ENCODE assay signal across 8 cellular contexts in the genomic region with DNA sequence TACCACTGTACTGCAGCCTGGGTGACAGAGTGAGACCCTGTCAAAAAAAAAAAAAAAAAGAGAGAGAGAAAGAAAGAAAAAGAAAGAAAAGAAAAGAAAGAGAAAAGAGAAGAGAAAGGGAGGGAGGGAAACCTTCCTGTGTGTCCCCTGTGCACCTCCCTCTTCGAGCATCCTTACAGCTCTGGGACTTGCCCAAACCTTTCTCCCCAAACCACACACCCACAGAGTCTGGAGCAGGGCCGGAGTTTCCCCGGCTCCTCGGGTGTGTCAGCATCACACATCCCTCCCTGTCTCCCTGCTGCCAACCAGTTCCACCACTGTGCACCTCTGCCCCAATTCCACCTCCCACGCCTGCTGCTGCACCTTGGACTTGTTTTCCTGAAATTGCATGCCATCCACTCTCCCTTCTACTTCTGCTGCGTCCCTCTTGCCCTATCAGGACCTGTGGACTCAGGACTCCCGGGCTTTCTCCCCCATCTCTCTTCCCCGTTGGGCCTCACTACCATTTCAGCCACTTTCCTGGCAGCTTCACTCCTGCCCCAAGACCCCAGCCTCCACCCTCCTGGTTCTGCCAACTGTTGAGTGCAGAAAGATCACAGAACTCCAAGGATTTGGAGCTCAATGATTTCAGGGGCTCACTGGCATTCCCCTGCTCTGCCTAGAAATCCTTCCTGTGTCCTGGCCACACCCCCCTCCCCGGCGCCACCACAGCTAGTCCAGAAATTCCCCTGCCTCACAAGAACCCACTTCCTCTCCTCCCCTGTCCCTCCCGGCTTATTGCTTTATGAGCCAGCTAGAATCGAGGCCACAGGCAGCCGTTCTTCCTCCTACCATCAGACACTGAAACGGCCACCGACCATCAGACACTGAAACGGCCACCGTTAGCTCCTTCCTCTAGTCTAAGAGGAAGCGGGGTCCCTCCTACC. TPM values are rescaled to one million over a fixed set of nuclear protein-coding genes. Genes with fewer than 3 reads are reported as not detected.
DNase-seq lines count a peak whose midpoint lies in the region; ATAC-seq and TF ChIP-seq lines count a peak whose summit lies in the region.

No MANE protein-coding gene starts in this region.

- TF ChIP-seq RAD21 in SK-N-SH (IDR thresholded peaks at IDR 0.05; ENCODE audit: low read length): no peak

- H3K9me3 ChIP-seq in SK-N-SH: no peaks in the 10 kb centered on the region
- no peaks in the 10 kb centered on the region for H3K9me3 ChIP-seq in naive thymus-derived CD4-positive, alpha-beta T cell (ENCODE audit: control insufficient read depth in 2 of 3, low read length in 3 of 3)

- H3K4me1 Mint-ChIP-seq in activated CD8-positive, alpha-beta memory T cell treated with anti-CD3 and anti-CD28 coated beads, Interleukin-2, amount 10 ng/mL, durations not matched to agents 7 days and 5 days: peaks cover 14% of the 10 kb centered on the region
- H3K4me1 Mint-ChIP-seq in dendritic cell treated with granulocyte-macrophage colony-stimulating factor and Interleukin-4, amounts not matched to agents 40 ng/mL and 50 ng/mL, for 4 days (ENCODE audit: low read depth): peaks cover 31% of the 10 kb centered on the region
- peaks cover 14 to 24% (median 14%) of the 10 kb centered on the region in 7 donors for H3K4me1 Mint-ChIP-seq in naive thymus-derived CD4-positive, alpha-beta T cell

- no peak overlapping the region for H3K4me2 ChIP-seq in SK-N-SH

- peak overlapping the region; percentile 70 for H2AFZ ChIP-seq in SK-N-SH (ENCODE audit: low read depth)

- H3K27me3 ChIP-seq in SK-N-SH (ENCODE audit: insufficient read depth): no peaks in the 10 kb centered on the region
- no peaks in the 10 kb centered on the region for H3K27me3 ChIP-seq in naive thymus-derived CD4-positive, alpha-beta T cell (ENCODE audit: control insufficient read depth in 2 of 2, insufficient read depth in 2 of 2, low read length in 2 of 2)

- H3K9me2 ChIP-seq in SK-N-SH: no peaks in the 10 kb centered on the region

- no peak for TF ChIP-seq CTCF in SK-N-SH (IDR thresholded peaks at IDR 0.05)

- WGBS in SK-N-SH (ENCODE audit: low lambda C conversion rate): 71% methylated on average over 18 of the region's 18 CpGs

- H3F3A ChIP-seq in SK-N-SH (replicated peaks; ENCODE audit: insufficient read depth): no peaks in the 10 kb centered on the region

- H3K4me1 ChIP-seq in SK-N-SH (ENCODE audit: control insufficient read depth in 1 of 2, insufficient read depth in 2 of 2, low read depth in 1 of 2, low read length in 1 of 2): 0 out of 4 replicates have a peak, but pooled peaks cover 0 to 7% of the 10 kb centered on the region in 2 experiments
- peaks cover 9 to 12% of the 10 kb centered on the region in 2 donors for H3K4me1 ChIP-seq in naive thymus-derived CD4-positive, alpha-beta T cell (ENCODE audit: control insufficient read depth in 2 of 2, insufficient read depth in 2 of 2, low read length in 2 of 2)

- H3K36me3 ChIP-seq in SK-N-SH (replicated peaks in 1 of 2; ENCODE audit: control insufficient read depth in 1 of 2, insufficient read depth in 2 of 2, low read length in 1 of 2): peaks cover 0 to 3% of the 10 kb centered on the region in 2 experiments
- H3K36me3 ChIP-seq in naive thymus-derived CD4-positive, alpha-beta T cell (ENCODE audit: control insufficient read depth in 2 of 3, insufficient read depth in 3 of 3, low read length in 3 of 3): peaks cover 0 to 4% (median 0%) of the 10 kb centered on the region in 3 experiments

- H3K4me3 ChIP-seq in SK-N-SH (ENCODE audit: low read depth in 2 of 2, low read length in 1 of 2): no peak overlapping the region
- no peak overlapping the region for H3K4me3 ChIP-seq in naive thymus-derived CD4-positive, alpha-beta T cell (ENCODE audit: low read length)

- TF ChIP-seq EP300 in SK-N-SH (IDR thresholded peaks at IDR 0.05; ENCODE audit: borderline replicate concordance in 1 of 2, low read depth in 1 of 2, low read length in 1 of 2): no peak

- intact Hi-C loops in dendritic cell treated with granulocyte-macrophage colony-stimulating factor and Interleukin-4, amounts not matched to agents 40 ng/mL and 50 ng/mL, for 4 days (cut with micrococcal nuclease): no loop called here
- intact Hi-C loops in naive thymus-derived CD4-positive, alpha-beta T cell (cut with micrococcal nuclease): no loop called here

- CTCF ChIA-PET in activated CD8-positive, alpha-beta memory T cell treated with anti-CD3 and anti-CD28 coated beads, Interleukin-2, amount 10 ng/mL, durations not matched to agents 7 days and 5 days (lab: Charles Lee): interaction anchor here (0.6 to 13.4 kb wide), 11 partner anchors 9 to 1628 kb away, joined by 3 to 135 read pairs (median 6); a partner anchor contains a TSS
- CTCF ChIA-PET in SK-N-SH (lab: Yijun Ruan, JAX): interaction anchor here (1.2 to 10.2 kb wide), 8 partner anchors 8 to 302 kb away, joined by 3 to 231 read pairs (median 5); a partner anchor contains a TSS
- CTCF ChIA-PET in naive thymus-derived CD4-positive, alpha-beta T cell (lab: Charles Lee): interaction anchor here (0.6 to 2.1 kb wide), 6 partner anchors 8 to 304 kb away, joined by 3 to 6 read pairs (median 4); a partner anchor contains a TSS

- H3K9me3 Mint-ChIP-seq in activated CD8-positive, alpha-beta memory T cell treated with anti-CD3 and anti-CD28 coated beads, Interleukin-2, amount 10 ng/mL, durations not matched to agents 7 days and 5 days (ENCODE audit: low read depth): no peaks in the 10 kb centered on the region
- H3K9me3 Mint-ChIP-seq in dendritic cell treated with granulocyte-macrophage colony-stimulating factor and Interleukin-4, amounts not matched to agents 40 ng/mL and 50 ng/mL, for 4 days: no peaks in the 10 kb centered on the region
- no peaks in the 10 kb centered on the region for H3K9me3 Mint-ChIP-seq in naive thymus-derived CD4-positive, alpha-beta T cell

- H3K9ac ChIP-seq in SK-N-SH: no peak overlapping the region

- H3K27ac ChIP-seq in SK-N-SH (ENCODE audit: low read depth in 2 of 2, low read length in 1 of 2): peak overlapping the region in 1 of 2 experiments; percentile 23; a peak in 1 of 4 replicates
- H3K27ac ChIP-seq in naive thymus-derived CD4-positive, alpha-beta T cell (ENCODE audit: low read depth, low read length): peak overlapping the region; percentile 18

- H4K20me1 ChIP-seq in SK-N-SH (ENCODE audit: insufficient read depth): no peaks in the 10 kb centered on the region

- POLR2A ChIA-PET in SK-N-SH (lab: Yijun Ruan, JAX): no interaction called here
- POLR2A ChIA-PET in naive thymus-derived CD4-positive, alpha-beta T cell (lab: Charles Lee): interaction anchor here (0.6 to 2.5 kb wide), 3 partner anchors 13 to 56 kb away, joined by 3 to 10 read pairs (median 3); a partner anchor contains a TSS

- H3K27me3 Mint-ChIP-seq in activated CD8-positive, alpha-beta memory T cell treated with anti-CD3 and anti-CD28 coated beads, Interleukin-2, amount 10 ng/mL, durations not matched to agents 7 days and 5 days: no peaks in the 10 kb centered on the region
- no peaks in the 10 kb centered on the region for H3K27me3 Mint-ChIP-seq in dendritic cell treated with granulocyte-macrophage colony-stimulating factor and Interleukin-4, amounts not matched to agents 40 ng/mL and 50 ng/mL, for 4 days
- no peaks in the 10 kb centered on the region for H3K27me3 Mint-ChIP-seq in naive thymus-derived CD4-positive, alpha-beta T cell

- peak; percentile 32 for ATAC-seq in activated CD8-positive, alpha-beta memory T cell treated with anti-CD3 and anti-CD28 coated beads, Interleukin-2, amount 10 ng/mL, durations not matched to agents 7 days and 5 days
- ATAC-seq in naive thymus-derived CD4-positive, alpha-beta T cell: peak; percentile 78
- ATAC-seq in HG03442 (IDR thresholded peaks at IDR 0.05; ENCODE audit: unreplicated experiment): no peak

- DNase-seq in activated CD8-positive, alpha-beta memory T cell treated with anti-CD3 and anti-CD28 coated beads, Interleukin-2, amount 10 ng/mL, durations not matched to agents 7 days and 5 days: peak; percentile 54
- DNase-seq in activated CD8-positive, alpha-beta memory T cell treated with anti-CD3 and anti-CD28 coated beads, Interleukin-2, amount 50 U/mL, for 48 hours: no peak
- DNase-seq in SK-N-SH (no peak), NCI-H2227 treated with DMSO at 0.1 percent for 48 hours (lab: John Stamatoyannopoulos, UW) (no peak), T1000 (lab: John Stamatoyannopoulos, UW) (no peak)
- DNase-seq in naive thymus-derived CD4-positive, alpha-beta T cell: peak in 2 of 9 donors; percentile 11 to 57

- H3K36me3 Mint-ChIP-seq in activated CD8-positive, alpha-beta memory T cell treated with anti-CD3 and anti-CD28 coated beads, Interleukin-2, amount 10 ng/mL, durations not matched to agents 7 days and 5 days: no peaks in the 10 kb centered on the region
- peaks cover 48% of the 10 kb centered on the region for H3K36me3 Mint-ChIP-seq in dendritic cell treated with granulocyte-macrophage colony-stimulating factor and Interleukin-4, amounts not matched to agents 40 ng/mL and 50 ng/mL, for 4 days (ENCODE audit: low read depth)
- peaks cover 0 to 7% (median 0%) of the 10 kb centered on the region in 5 donors for H3K36me3 Mint-ChIP-seq in naive thymus-derived CD4-positive, alpha-beta T cell

- H3K27ac Mint-ChIP-seq in activated CD8-positive, alpha-beta memory T cell treated with anti-CD3 and anti-CD28 coated beads, Interleukin-2, amount 10 ng/mL, durations not matched to agents 7 days and 5 days: peak overlapping the region; percentile 79
- H3K27ac Mint-ChIP-seq in dendritic cell treated with granulocyte-macrophage colony-stimulating factor and Interleukin-4, amounts not matched to agents 40 ng/mL and 50 ng/mL, for 4 days: peak overlapping the region; percentile 90
- H3K27ac Mint-ChIP-seq in naive thymus-derived CD4-positive, alpha-beta T cell: peak overlapping the region; percentile 7 to 95 (median 82)

- H3K79me2 ChIP-seq in SK-N-SH (ENCODE audit: insufficient read depth): no peaks in the 10 kb centered on the region

- peak overlapping the region; percentile 25 for H3K4me3 Mint-ChIP-seq in activated CD8-positive, alpha-beta memory T cell treated with anti-CD3 and anti-CD28 coated beads, Interleukin-2, amount 10 ng/mL, durations not matched to agents 7 days and 5 days
- H3K4me3 Mint-ChIP-seq in dendritic cell treated with granulocyte-macrophage colony-stimulating factor and Interleukin-4, amounts not matched to agents 40 ng/mL and 50 ng/mL, for 4 days: peak overlapping the region; percentile 73
- H3K4me3 Mint-ChIP-seq in naive thymus-derived CD4-positive, alpha-beta T cell: peak overlapping the region in 9 of 10 donors; percentile 16 to 79 (median 53)

RNA-seq across cellular contexts. Expression of a gene that starts 3.7 kb away (rescaled TPM):
- 1 to 10 TPM; 6.3 to 7.0 TPM for total RNA-seq in activated CD8-positive, alpha-beta memory T cell treated with anti-CD3 and anti-CD28 coated beads, Interleukin-2, amount 10 ng/mL, durations not matched to agents 7 days and 5 days
- 14.6 and 22.1 TPM in 2 replicates for polyA plus RNA-seq in SK-N-SH (2012; rRNA removed)
- 2.8 and 4.4 TPM in 2 replicates for polyA plus RNA-seq in SK-N-SH (2012; cell fraction: cytosol; rRNA removed)
- polyA plus RNA-seq in SK-N-SH (2012; cell fraction: nucleus; rRNA removed): 71.9 and 153 TPM in 2 replicates
- total RNA-seq in naive thymus-derived CD4-positive, alpha-beta T cell: 1 to 10 TPM; 6.9 to 9.9 (median 9.1) TPM
- under 1 TPM; 0.28 to 0.55 TPM for polyA plus RNA-seq in naive thymus-derived CD4-positive, alpha-beta T cell

RNA-seq across cellular contexts. Expression of a gene that starts 17.9 kb away (rescaled TPM):
- 10 to 100 TPM; 13.3 to 15.1 TPM for total RNA-seq in activated CD8-positive, alpha-beta memory T cell treated with anti-CD3 and anti-CD28 coated beads, Interleukin-2, amount 10 ng/mL, durations not matched to agents 7 days and 5 days
- polyA plus RNA-seq in SK-N-SH (2012; rRNA removed): 33.6 and 38.1 TPM in 2 replicates
- 16.0 and 22.3 TPM in 2 replicates for polyA plus RNA-seq in SK-N-SH (2012; cell fraction: cytosol; rRNA removed)
- 94.0 and 103 TPM in 2 replicates for polyA plus RNA-seq in SK-N-SH (2012; cell fraction: nucleus; rRNA removed)
- total RNA-seq in naive thymus-derived CD4-positive, alpha-beta T cell: 10 to 100 TPM; 13.1 to 20.1 (median 13.8) TPM
- polyA plus RNA-seq in naive thymus-derived CD4-positive, alpha-beta T cell: 10 to 100 TPM; 12.8 to 16.0 TPM

RNA-seq across cellular contexts. Expression of a gene that starts 18.0 kb away (rescaled TPM):
- total RNA-seq in activated CD8-positive, alpha-beta memory T cell treated with anti-CD3 and anti-CD28 coated beads, Interleukin-2, amount 10 ng/mL, durations not matched to agents 7 days and 5 days: 10 to 100 TPM; 28.8 to 33.8 TPM
- polyA plus RNA-seq in SK-N-SH (2012; rRNA removed): 21.5 and 29.7 TPM in 2 replicates
- 16.2 and 19.6 TPM in 2 replicates for polyA plus RNA-seq in SK-N-SH (2012; cell fraction: cytosol; rRNA removed)
- 35.9 and 44.1 TPM in 2 replicates for polyA plus RNA-seq in SK-N-SH (2012; cell fraction: nucleus; rRNA removed)
- total RNA-seq in naive thymus-derived CD4-positive, alpha-beta T cell: 10 to 100 TPM; 22.8 to 35.0 (median 33.5) TPM
- 10 to 100 TPM; 12.5 to 25.5 TPM for polyA plus RNA-seq in naive thymus-derived CD4-positive, alpha-beta T cell

RNA-seq across cellular contexts. Expression of a gene that starts 30.2 kb away (rescaled TPM):
- total RNA-seq in activated CD8-positive, alpha-beta memory T cell treated with anti-CD3 and anti-CD28 coated beads, Interleukin-2, amount 10 ng/mL, durations not matched to agents 7 days and 5 days: under 1 TPM in 1 of 2 experiments, not detected in 1; 0.03 TPM
- 0.15 and 0.23 TPM in 2 replicates for polyA plus RNA-seq in SK-N-SH (2012; rRNA removed)
- 0.09 and 0.16 TPM in 2 replicates for polyA plus RNA-seq in SK-N-SH (2012; cell fraction: cytosol; rRNA removed)
- polyA plus RNA-seq in SK-N-SH (2012; cell fraction: nucleus; rRNA removed): 0.26 and 0.42 TPM in 2 replicates
- total RNA-seq in naive thymus-derived CD4-positive, alpha-beta T cell: 1 to 10 TPM in 2 of 5 experiments, under 1 TPM in 3; 0.07 to 2.7 (median 0.39) TPM
- polyA plus RNA-seq in naive thymus-derived CD4-positive, alpha-beta T cell: under 1 TPM in 1 of 2 donors, not detected in 1; 0.08 TPM

RNA-seq across cellular contexts. Expression of a gene that starts 56.1 kb away (rescaled TPM):
- 10 to 100 TPM; 26.6 to 36.7 TPM for total RNA-seq in activated CD8-positive, alpha-beta memory T cell treated with anti-CD3 and anti-CD28 coated beads, Interleukin-2, amount 10 ng/mL, durations not matched to agents 7 days and 5 days
- polyA plus RNA-seq in SK-N-SH (2012; rRNA removed): 19.0 and 19.7 TPM in 2 replicates
- 4.7 and 7.7 TPM in 2 replicates for polyA plus RNA-seq in SK-N-SH (2012; cell fraction: cytosol; rRNA removed)
- polyA plus RNA-seq in SK-N-SH (2012; cell fraction: nucleus; rRNA removed): 103 and 134 TPM in 2 replicates
- total RNA-seq in naive thymus-derived CD4-positive, alpha-beta T cell: 10 to 100 TPM; 19.9 to 48.1 (median 29.0) TPM
- 1 to 10 TPM; 2.5 to 7.2 TPM for polyA plus RNA-seq in naive thymus-derived CD4-positive, alpha-beta T cell
